Comparison of ENCODE assay signal across 27 cellular contexts in the genomic region with DNA sequence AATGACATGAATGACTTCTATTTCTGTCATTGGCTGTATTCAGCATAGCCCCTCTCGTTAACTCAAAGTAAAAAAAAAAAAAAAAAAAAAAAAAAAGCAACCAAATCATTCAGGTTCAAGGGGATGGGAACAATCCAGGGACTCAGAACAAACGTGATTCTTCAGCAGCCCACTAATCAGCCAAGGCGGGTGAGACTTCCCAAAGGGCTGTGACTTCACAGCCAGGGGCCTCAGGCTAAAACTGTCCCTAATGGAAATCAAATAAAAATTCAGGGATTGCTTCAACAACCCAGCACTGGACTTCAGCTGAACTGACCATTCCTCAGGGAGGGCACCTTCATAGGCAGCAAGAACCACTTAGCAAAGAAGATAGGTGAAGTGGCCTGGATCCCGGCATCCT.
"Had no signal": no experiment of that assay in that cellular context is flagged by ENCODE, and none has a peak within 500 bp of the region (broad histone marks: within the 10 kb centered on the region; RNA-seq: fewer than 3 reads in every experiment).

No MANE protein-coding gene starts in this region.

- H3K27me3 ChIP-seq: breast epithelium, colonic mucosa, ovary, suprapubic skin, tibial artery had no signal

- H3K27ac Mint-ChIP-seq: activated CD4-positive, alpha-beta memory T cell treated with anti-CD3 and anti-CD28 coated beads, Interleukin-2, amount 10 ng/mL, durations not matched to agents 7 days and 5 days; activated CD4-positive, alpha-beta T cell treated with anti-CD3 and anti-CD28 coated beads, Interleukin-2, amount 10 ng/mL, durations not matched to agents 7 days and 5 days; activated T-cell treated with anti-CD3 and anti-CD28 coated beads, Interleukin-2, amount 50 U/mL, for 24 hours; naive B cell; nephron progenitor cell; T-helper 1 cell treated with Interleukin-12 subunit alpha and Interleukin-12 subunit beta and Interleukin-4 antibody, amounts not matched to agents 30 μg/mL and 1 μg/mL, for 36 hours had no signal

- H3K4me3 ChIP-seq: breast epithelium, colonic mucosa, left ventricle myocardium inferior, lung, ovary, psoas muscle, suprapubic skin, tibial artery had no signal

- H3K9me3 Mint-ChIP-seq: activated CD4-positive, alpha-beta memory T cell treated with anti-CD3 and anti-CD28 coated beads, Interleukin-2, amount 10 ng/mL, durations not matched to agents 7 days and 5 days; activated T-cell treated with anti-CD3 and anti-CD28 coated beads, Interleukin-2, amount 50 U/mL, for 24 hours; T-helper 1 cell treated with Interleukin-12 subunit alpha and Interleukin-12 subunit beta and Interleukin-4 antibody, amounts not matched to agents 30 μg/mL and 1 μg/mL, for 36 hours had no signal

- H3K4me1 Mint-ChIP-seq: activated CD4-positive, alpha-beta memory T cell treated with anti-CD3 and anti-CD28 coated beads, Interleukin-2, amount 10 ng/mL, durations not matched to agents 7 days and 5 days; activated CD4-positive, alpha-beta T cell treated with anti-CD3 and anti-CD28 coated beads, Interleukin-2, amount 10 ng/mL, durations not matched to agents 7 days and 5 days; naive B cell had no signal

- H3K4me3 Mint-ChIP-seq: activated CD4-positive, alpha-beta memory T cell treated with anti-CD3 and anti-CD28 coated beads, Interleukin-2, amount 10 ng/mL, durations not matched to agents 7 days and 5 days; activated CD4-positive, alpha-beta T cell treated with anti-CD3 and anti-CD28 coated beads, Interleukin-2, amount 10 ng/mL, durations not matched to agents 7 days and 5 days; activated T-cell treated with anti-CD3 and anti-CD28 coated beads, Interleukin-2, amount 50 U/mL, for 24 hours; naive B cell; nephron progenitor cell; T-helper 1 cell treated with Interleukin-12 subunit alpha and Interleukin-12 subunit beta and Interleukin-4 antibody, amounts not matched to agents 30 μg/mL and 1 μg/mL, for 36 hours had no signal

- DNase-seq: activated CD4-positive, alpha-beta memory T cell treated with anti-CD3 and anti-CD28 coated beads, Interleukin-2, amount 10 ng/mL, durations not matched to agents 7 days and 5 days; activated CD4-positive, alpha-beta T cell treated with anti-CD3 and anti-CD28 coated beads, Interleukin-2, amount 10 ng/mL, durations not matched to agents 7 days and 5 days; activated CD4-positive, CD25-positive, alpha-beta regulatory T cell treated with anti-CD3 and anti-CD28 coated beads, Interleukin-2, amount 50 U/mL, for 72 hours; activated CD8-positive, alpha-beta memory T cell treated with anti-CD3 and anti-CD28 coated beads, Interleukin-2, amount 50 U/mL, for 48 hours; activated gamma-delta T cell treated with Interleukin-2 at 50 U/mL for 16 hours; activated naive CD4-positive, alpha-beta T cell treated with anti-CD3 and anti-CD28 coated beads, Interleukin-2, amount 50 U/mL, for 16 hours; activated T-cell treated with anti-CD3 and anti-CD28 coated beads, Interleukin-2, amount 50 U/mL, for 24 hours; amygdala; central memory CD4-positive, alpha-beta T cell; colonic mucosa; effector CD8-positive, alpha-beta T cell; left ventricle myocardium inferior; naive B cell; nephron progenitor cell; ovary; psoas muscle; right cardiac atrium; stimulated activated CD4-positive, alpha-beta T cell treated with anti-CD3 and anti-CD28 coated beads, Interleukin-15, amount 100 ng/mL, for 24 hours; stimulated activated naive CD4-positive, alpha-beta T cell; SW 1271; T-helper 9 cell; tibial artery; WERI-Rb-1 had no signal

- H3K9me3 ChIP-seq: breast epithelium, colonic mucosa, ovary, psoas muscle, suprapubic skin, tibial artery had no signal

- H3K4me1 ChIP-seq: breast epithelium, colonic mucosa, psoas muscle had no signal

- H3K36me3 ChIP-seq: breast epithelium, colonic mucosa, left ventricle myocardium inferior, ovary, suprapubic skin, tibial artery, WERI-Rb-1 had no signal
